ENCODE assay signal across 8 cellular contexts in the genomic region with DNA sequence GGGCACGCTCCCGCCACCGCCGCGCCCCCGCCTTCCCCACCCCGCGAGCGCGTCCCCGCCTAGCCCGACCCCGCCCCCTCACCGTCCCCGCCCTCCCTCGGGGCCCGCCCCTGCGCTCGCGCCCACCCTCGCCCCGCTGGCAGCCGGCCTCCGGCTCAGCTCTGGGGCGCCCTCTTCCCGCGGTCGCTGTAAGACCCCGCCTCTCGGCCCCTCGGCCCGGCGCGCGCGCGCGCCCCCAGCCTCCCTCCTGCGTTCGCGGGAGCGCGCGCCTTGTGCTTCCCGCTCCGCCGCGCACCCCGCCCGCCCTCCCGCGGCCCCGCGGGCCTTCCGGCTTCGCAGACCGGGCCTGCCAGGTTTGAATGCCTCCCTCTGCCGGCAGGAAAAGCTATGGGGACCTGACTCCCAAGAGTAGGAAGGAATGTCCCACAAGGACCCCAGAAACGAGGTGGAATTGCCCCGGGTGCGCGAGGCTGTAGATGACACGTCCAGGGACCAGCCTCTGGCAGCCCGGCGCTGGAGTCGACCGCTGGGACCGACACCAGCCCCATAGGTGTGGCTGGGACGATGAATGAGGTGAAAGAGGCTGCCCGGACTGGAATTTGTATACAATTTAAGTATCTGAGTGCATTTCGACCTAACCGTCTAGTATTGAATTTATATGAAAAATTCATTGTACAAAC. TPM values are rescaled to one million over a fixed set of nuclear protein-coding genes. Genes with fewer than 3 reads are reported as not detected.
DNase-seq lines count a peak whose midpoint lies in the region; ATAC-seq and TF ChIP-seq lines count a peak whose summit lies in the region.

No MANE protein-coding gene starts in this region.

- no peaks in the 10 kb centered on the region for H3K36me3 ChIP-seq in mucosa of stomach (ENCODE audit: control insufficient read depth, insufficient read depth, low read length)

- no peaks in the 10 kb centered on the region for H3K27me3 Mint-ChIP-seq in IgD-negative memory B cell

- peak; percentile 59 for TF ChIP-seq CTCF in epithelial cell of proximal tubule (conservative IDR thresholded peaks at IDR 0.05; ENCODE audit: low read depth, low read length)

- H3K4me3 ChIP-seq in epithelial cell of proximal tubule (ENCODE audit: low read depth, low read length), result peak overlapping the region; percentile 89
- H3K4me3 ChIP-seq in mucosa of stomach (ENCODE audit: low read length), result peak overlapping the region; percentile 66

- peak overlapping the region; percentile 98 for H3K9ac ChIP-seq in mucosa of stomach (ENCODE audit: low read length)

- ATAC-seq in GM21576 (IDR thresholded peaks at IDR 0.05; ENCODE audit: unreplicated experiment), result peak; percentile 61

- H3K36me3 Mint-ChIP-seq in IgD-negative memory B cell, result no peaks in the 10 kb centered on the region

- no peaks in the 10 kb centered on the region for H3K9me3 ChIP-seq in mucosa of stomach (ENCODE audit: control insufficient read depth, low read length)

- no peaks in the 10 kb centered on the region for H3K27me3 ChIP-seq in mucosa of stomach (ENCODE audit: control insufficient read depth, insufficient read depth, low read length)

- peaks cover 14% of the 10 kb centered on the region for H3K4me1 ChIP-seq in mucosa of stomach (ENCODE audit: control insufficient read depth, insufficient read depth, low read length)

- peaks cover 24 to 33% (median 26%) of the 10 kb centered on the region in 3 donors for H3K4me1 Mint-ChIP-seq in IgD-negative memory B cell

- peak; percentile 97 for DNase-seq in DMS53 (lab: John Stamatoyannopoulos, UW)
- DNase-seq in OCI-M1 (lab: John Stamatoyannopoulos, UW), result peak; percentile 96
- peak; percentile 96 for DNase-seq in activated T-cell treated with anti-CD3 and anti-CD28 coated beads for 48 hours (ENCODE audit: low read depth)
- DNase-seq in epithelial cell of proximal tubule (ENCODE audit: low read depth), result no peak
- peak; percentile 95 for DNase-seq in stimulated activated CD8-positive, alpha-beta memory T cell treated with anti-CD3 and anti-CD28 coated beads, Interleukin-4, amount 100 ng/mL, for 48 hours

- peak overlapping the region; percentile 89 to 98 (median 96) for H3K4me3 Mint-ChIP-seq in IgD-negative memory B cell

- H3K27ac Mint-ChIP-seq in IgD-negative memory B cell, result peak overlapping the region; percentile 93 to 97 (median 97)

- no peaks in the 10 kb centered on the region for H3K9me3 Mint-ChIP-seq in IgD-negative memory B cell

RNA-seq across cellular contexts. Expression of gene PTBP3, which starts 0.4 kb away (rescaled TPM):
- 32.7 TPM for polyA plus RNA-seq in IgD-negative memory B cell
- 109 and 210 TPM in 2 replicates for total RNA-seq in epithelial cell of proximal tubule

RNA-seq across cellular contexts. Expression of gene HSDL2, which starts 46.1 kb away (rescaled TPM):
- polyA plus RNA-seq in IgD-negative memory B cell, result 20.5 TPM
- 25.3 and 34.0 TPM in 2 replicates for total RNA-seq in epithelial cell of proximal tubule
